In genomic region chr20:34938466-34939163, GRCh38 we compare ENCODE assay signal across 12 cellular contexts. TPM values are rescaled to one million over a fixed set of nuclear protein-coding genes. Genes with fewer than 3 reads are reported as not detected.
DNase-seq lines count a peak whose midpoint lies in the region; ATAC-seq and TF ChIP-seq lines count a peak whose summit lies in the region.
"Had no signal": no experiment of that assay in that cellular context is flagged by ENCODE, and none has a peak within 500 bp of the region (broad histone marks: within the 10 kb centered on the region; RNA-seq: fewer than 3 reads in every experiment).

No MANE protein-coding gene starts in this region.

- intact Hi-C loops in heart right ventricle (cut with DNase I) (loop anchor here in 1 of 10 donors (2.0 kb wide), 1 partner anchor 16 kb away; no protein-coding TSS in a partner anchor), sigmoid colon (cut with DNase I) (no loop called here)

- TF ChIP-seq CTCF in HL-60 (IDR thresholded peaks at IDR 0.05; ENCODE audit: insufficient read depth, low read length) = no peak
- TF ChIP-seq CTCF in Peyer's patch (IDR thresholded peaks at IDR 0.05) = no peak
- TF ChIP-seq CTCF in heart right ventricle (IDR thresholded peaks at IDR 0.05) = no peak
- no peak for TF ChIP-seq CTCF in sigmoid colon (IDR thresholded peaks at IDR 0.05)

- H3K4me1 ChIP-seq in Peyer's patch = no peaks in the 10 kb centered on the region
- H3K4me1 ChIP-seq in heart right ventricle = peaks cover 0 to 42% (median 23%) of the 10 kb centered on the region in 9 donors
- H3K4me1 ChIP-seq in sigmoid colon = peaks cover 0 to 6% (median 0%) of the 10 kb centered on the region in 4 donors

- DNase-seq in HL-60 (ENCODE audit: low read depth in 1 of 2, low spot score in 1 of 2) = peak; percentile 54 to 95
- DNase-seq in Peyer's patch = peak in 2 of 3 donors; percentile 70 to 76
- peak; percentile 71 to 76 for DNase-seq in heart right ventricle
- peak; percentile 73 for DNase-seq in sigmoid colon
- DNase-seq in putamen (ENCODE audit: low spot score) = no peak
- no peak for DNase-seq in GM19238 (ENCODE audit: insufficient read length, low spot score)
- no peak for DNase-seq in SW480 (ENCODE audit: low spot score)
- DNase-seq: activated naive CD8-positive, alpha-beta T cell treated with anti-CD3 and anti-CD28 coated beads, Interleukin-2, amount 10 ng/mL, durations not matched to agents 7 days and 5 days; NCI-H146; WERI-Rb-1 had no signal

- peak overlapping the region; percentile 80 for H3K27ac ChIP-seq in HL-60 (replicated peaks)
- H3K27ac ChIP-seq in Peyer's patch = peak overlapping the region in 3 of 4 donors; percentile 15 to 62 (median 37)
- H3K27ac ChIP-seq in heart right ventricle = peak overlapping the region; percentile 43 to 85 (median 80)
- peak overlapping the region in 2 of 4 donors; percentile 7 to 49 for H3K27ac ChIP-seq in sigmoid colon
- H3K27ac ChIP-seq: WERI-Rb-1 had no signal

- TF ChIP-seq EP300 in sigmoid colon (IDR thresholded peaks at IDR 0.05) = no peak

- H3K36me3 ChIP-seq in Peyer's patch (peaks cover 0 to 18% (median 0%) of the 10 kb centered on the region in 3 donors), heart right ventricle (peaks cover 0 to 80% (median 9%) of the 10 kb centered on the region in 9 donors), sigmoid colon (peaks cover 0 to 84% (median 10%) of the 10 kb centered on the region in 4 donors)

- TF ChIP-seq POLR2A in Peyer's patch (IDR thresholded peaks at IDR 0.05) (no peak), sigmoid colon (IDR thresholded peaks at IDR 0.05) (no peak)

- H3K27me3 ChIP-seq in HL-60 (ENCODE audit: insufficient read depth, poor library complexity, severe bottlenecking) (no peaks in the 10 kb centered on the region), Peyer's patch (no peaks in the 10 kb centered on the region), heart right ventricle (no peaks in the 10 kb centered on the region), sigmoid colon (no peaks in the 10 kb centered on the region)

- H3K9me3 ChIP-seq in Peyer's patch (no peaks in the 10 kb centered on the region), heart right ventricle (no peaks in the 10 kb centered on the region), sigmoid colon (no peaks in the 10 kb centered on the region)

- peak; percentile 79 to 93 (median 85) for ATAC-seq in heart right ventricle
- no peak for ATAC-seq in GM18498 (IDR thresholded peaks at IDR 0.05; ENCODE audit: unreplicated experiment)

- WGBS in heart right ventricle, 2 donors = 69 to 74% methylated on average over 14 of the region's 14 CpGs
- 20 to 53% methylated on average over 14 of the region's 14 CpGs for WGBS in sigmoid colon, 2 donors

- H3K4me3 ChIP-seq in HL-60 (replicated peaks; ENCODE audit: insufficient read depth, low read length) (no peak overlapping the region), Peyer's patch (no peak overlapping the region), heart right ventricle (no peak overlapping the region), sigmoid colon (no peak overlapping the region)

RNA-seq across cellular contexts. Expression of gene GSS, which starts 17.0 kb away (rescaled TPM):
- total RNA-seq in Peyer's patch (10 to 100 TPM; 58.0 to 95.6 (median 84.6) TPM), heart right ventricle (10 to 100 TPM; 20.0 to 33.2 (median 24.7) TPM), sigmoid colon (10 to 100 TPM; 22.9 to 30.5 (median 25.5) TPM)
- polyA plus RNA-seq in heart right ventricle (10 to 100 TPM; 30.6 to 60.4 TPM), sigmoid colon (10 to 100 TPM; 63.7 to 80.7 (median 66.4) TPM)

RNA-seq across cellular contexts. Expression of gene MYH7B, which starts 17.1 kb away (rescaled TPM):
- 1 to 10 TPM in 3 of 4 donors, under 1 TPM in 1; 0.40 to 2.0 (median 1.4) TPM for total RNA-seq in Peyer's patch
- total RNA-seq in heart right ventricle = 100 to 1,000 TPM; 117 to 318 (median 182) TPM
- polyA plus RNA-seq in heart right ventricle = 100 to 1,000 TPM in 1 of 2 donors, 10 to 100 TPM in 1; 22.1 to 962 TPM
- under 1 TPM; under 0.01 to 0.83 (median 0.60) TPM for total RNA-seq in sigmoid colon
- 1 to 10 TPM in 1 of 3 donors, under 1 TPM in 2; 0.60 to 1.6 (median 0.69) TPM for polyA plus RNA-seq in sigmoid colon
- total RNA-seq: fibroblast of villous mesenchyme had no signal

Comparison
In these comparisons a context has a peak if more than half of its experiments do, and no peak if none do; other contexts are left out.
1. DNase-seq: peak in HL-60 (2 of 2), Peyer's patch (2 of 3), heart right ventricle (2 of 2) and sigmoid colon (single experiment); none in putamen (single experiment), GM19238 (single experiment) and SW480 (single experiment).
2. RNA of gene MYH7B, which starts 17.1 kb away (total RNA-seq): 117 to 318 TPM in heart right ventricle; 0.40 to 2.0 TPM in Peyer's patch and under 0.01 to 0.83 TPM in sigmoid colon; every median in the first group is over 10 times any median in the second.